ENCODE assay signal across 8 cellular contexts in genomic region chr9:93450817-93451761, GRCh38. TPM values are rescaled to one million over a fixed set of nuclear protein-coding genes. Genes with fewer than 3 reads are reported as not detected.
DNase-seq lines count a peak whose midpoint lies in the region; ATAC-seq and TF ChIP-seq lines count a peak whose summit lies in the region.

FAM120A (plus strand) TSS chr9:93451685; CDS start chr9:93451916, 231 bp downstream.

- POLR2A ChIA-PET in activated CD8-positive, alpha-beta T cell treated with anti-CD3 and anti-CD28 coated beads, Interleukin-2, amount 10 ng/mL, durations not matched to agents 7 days and 5 days (lab: Charles Lee): interaction anchor here (1.0 to 2.6 kb wide), 5 partner anchors 13 to 962 kb away, joined by 3 to 32 read pairs (median 7); no protein-coding TSS in a partner anchor

- peak within 1 kb of the TSS; percentile 97 for H3K4me3 ChIP-seq in BE2C (ENCODE audit: low read depth, low read length)
- H3K4me3 ChIP-seq in lung: peak within 1 kb of the TSS; percentile 90

- no peaks in the 10 kb centered on the region for H3K27me3 ChIP-seq in BE2C
- H3K27me3 ChIP-seq in lung (ENCODE audit: control insufficient read depth, insufficient read depth): no peaks in the 10 kb centered on the region

- H3K27ac ChIP-seq in lung (ENCODE audit: low read depth in 1 of 2, low read length in 1 of 2): peak within 1 kb of the TSS; percentile 98 to 99

- H3K4me1 ChIP-seq in BE2C (no peaks in the 10 kb centered on the region), lung (ENCODE audit: control insufficient read depth in 2 of 2, insufficient read depth in 2 of 2, low read length in 2 of 2) (peaks cover 0 to 10% of the 10 kb centered on the region in 2 donors)

- peak within 1 kb of the TSS; percentile 89 for H3K4me3 Mint-ChIP-seq in activated CD8-positive, alpha-beta T cell treated with anti-CD3 and anti-CD28 coated beads, Interleukin-2, amount 10 ng/mL, durations not matched to agents 7 days and 5 days

- no peaks in the 10 kb centered on the region for H3K27me3 Mint-ChIP-seq in activated CD8-positive, alpha-beta T cell treated with anti-CD3 and anti-CD28 coated beads, Interleukin-2, amount 10 ng/mL, durations not matched to agents 7 days and 5 days (ENCODE audit: low read depth)

- H3K9me3 ChIP-seq in BE2C (no peaks in the 10 kb centered on the region), lung (ENCODE audit: control insufficient read depth in 2 of 2, insufficient read depth in 1 of 2, low read length in 1 of 2) (no peaks in the 10 kb centered on the region)

- DNase-seq in BE2C (peak; percentile 85), GM19238 (ENCODE audit: insufficient read length, low spot score) (peak; percentile 61), NCI-H748 (lab: John Stamatoyannopoulos, UW; ENCODE audit: unreplicated experiment) (peak; percentile 86), lung (ENCODE audit: low spot score) (peak; percentile 73)
- DNase-seq in activated CD8-positive, alpha-beta T cell treated with anti-CD3 and anti-CD28 coated beads, Interleukin-2, amount 10 ng/mL, durations not matched to agents 7 days and 5 days: peak; percentile 77
- peak; percentile 69 for DNase-seq in effector CD4-positive, alpha-beta T cell
- DNase-seq in stimulated activated CD4-positive, alpha-beta T cell treated with anti-CD3 and anti-CD28 coated beads, TNF-alpha, amount 100 ng/mL, for 24 hours (ENCODE audit: low read depth in 3 of 3): peak; percentile 42 to 71 (median 57)

- peaks cover 69% of the 10 kb centered on the region for H3K36me3 Mint-ChIP-seq in activated CD8-positive, alpha-beta T cell treated with anti-CD3 and anti-CD28 coated beads, Interleukin-2, amount 10 ng/mL, durations not matched to agents 7 days and 5 days (ENCODE audit: low read depth)

- H3K36me3 ChIP-seq in BE2C: peaks cover 50% of the 10 kb centered on the region
- H3K36me3 ChIP-seq in lung (ENCODE audit: control insufficient read depth in 2 of 2, insufficient read depth in 2 of 2, low read length in 2 of 2): peaks cover 10 to 14% of the 10 kb centered on the region in 2 donors

- peak within 1 kb of the TSS; percentile 92 for H3K27ac Mint-ChIP-seq in activated CD8-positive, alpha-beta T cell treated with anti-CD3 and anti-CD28 coated beads, Interleukin-2, amount 10 ng/mL, durations not matched to agents 7 days and 5 days

- CTCF ChIA-PET in activated CD8-positive, alpha-beta T cell treated with anti-CD3 and anti-CD28 coated beads, Interleukin-2, amount 10 ng/mL, durations not matched to agents 7 days and 5 days (lab: Charles Lee): interaction anchor here (0.6 to 1.4 kb wide), 6 partner anchors 14 to 342 kb away, joined by 3 to 5 read pairs (median 4); no protein-coding TSS in a partner anchor

- WGBS in lung, 2 donors: 0% methylated on average over 62 to 97 of the region's 97 CpGs

- ATAC-seq in HG03439 (IDR thresholded peaks at IDR 0.05; ENCODE audit: unreplicated experiment) (peak; percentile 52), lung (ENCODE audit: insufficient read depth, low FRiP score) (peak; percentile 75)
- peak; percentile 77 for ATAC-seq in activated CD8-positive, alpha-beta T cell treated with anti-CD3 and anti-CD28 coated beads, Interleukin-2, amount 10 ng/mL, durations not matched to agents 7 days and 5 days

- TF ChIP-seq CTCF in BE2C (IDR thresholded peaks at IDR 0.05; ENCODE audit: low read depth, low read length): no peak
- TF ChIP-seq CTCF in lung (IDR thresholded peaks at IDR 0.05; ENCODE audit: control extremely low read depth, extremely low read depth): no peak

- no peaks in the 10 kb centered on the region for H3K9me3 Mint-ChIP-seq in activated CD8-positive, alpha-beta T cell treated with anti-CD3 and anti-CD28 coated beads, Interleukin-2, amount 10 ng/mL, durations not matched to agents 7 days and 5 days (ENCODE audit: insufficient read depth)

- peaks cover 47% of the 10 kb centered on the region for H3K4me1 Mint-ChIP-seq in activated CD8-positive, alpha-beta T cell treated with anti-CD3 and anti-CD28 coated beads, Interleukin-2, amount 10 ng/mL, durations not matched to agents 7 days and 5 days (ENCODE audit: low read depth)

RNA-seq across cellular contexts. Expression of gene FAM120A, which starts in this region (rescaled TPM):
- 86.3 TPM for polyA plus RNA-seq in BE2C (2012; ENCODE audit: insufficient read depth, insufficient read length, low read depth)
- 100 to 1,000 TPM; 139 to 141 TPM for total RNA-seq in activated CD8-positive, alpha-beta T cell treated with anti-CD3 and anti-CD28 coated beads, Interleukin-2, amount 10 ng/mL, durations not matched to agents 7 days and 5 days
- 100 to 1,000 TPM; 110 to 134 TPM for total RNA-seq in lung
- 10 to 100 TPM; 44.9 to 72.1 TPM for polyA plus RNA-seq in lung

Comparison
In these comparisons a context has a peak if more than half of its experiments do, and no peak if none do; other contexts are left out.
1. Peak in every context shown above with its lines: DNase-seq, ATAC-seq, H3K4me3 ChIP-seq and H3K27ac ChIP-seq.